In genomic region chr5:125139590-125139989, GRCh38 we compare ENCODE assay signal across 1 cellular context.
TF ChIP-seq lines count a peak whose summit lies in the region.

No MANE protein-coding gene starts in this region.

TF ChIP-seq in K562, 482 proteins besides CTCF, POLR2A, EP300 and RAD21 (continued from another document):
- no peak for TF ChIP-seq SFPQ (IDR thresholded peaks at IDR 0.05; ENCODE audit: low read depth, low read length)
- TF ChIP-seq MAFG (tag; conservative IDR thresholded peaks at IDR 0.05) = peak; percentile 56
- TF ChIP-seq HMG20A (CRISPR knock-in tag; conservative IDR thresholded peaks at IDR 0.05) = no peak
- TF ChIP-seq BRCA1 (IDR thresholded peaks at IDR 0.05) = no peak
- TF ChIP-seq BRCA1 (CRISPR knock-in tag; IDR thresholded peaks at IDR 0.05) = no peak
- no peak for TF ChIP-seq ZNF764 (CRISPR knock-in tag; IDR thresholded peaks at IDR 0.05; ENCODE audit: low read depth)
- no peak for TF ChIP-seq ZNF699 (CRISPR knock-in tag; IDR thresholded peaks at IDR 0.05; ENCODE audit: insufficient replicate concordance)
- no peak for TF ChIP-seq STAG1 (CRISPR knock-in tag; IDR thresholded peaks at IDR 0.05; ENCODE audit: borderline replicate concordance)
- no peak for TF ChIP-seq OTX1 (CRISPR knock-in tag; IDR thresholded peaks at IDR 0.05)
- no peak for TF ChIP-seq ZNF143 (CRISPR knock-in tag; IDR thresholded peaks at IDR 0.05)
- TF ChIP-seq CREB1 (IDR thresholded peaks at IDR 0.05) = no peak
- no peak for TF ChIP-seq CREB1 (CRISPR knock-in tag; IDR thresholded peaks at IDR 0.05)
- no peak for TF ChIP-seq ZNF311 (CRISPR knock-in tag; IDR thresholded peaks at IDR 0.05)
- TF ChIP-seq ZNF586 (CRISPR knock-in tag; conservative IDR thresholded peaks at IDR 0.05) = no peak
- TF ChIP-seq ZNF316 (IDR thresholded peaks at IDR 0.05) = peak; percentile 73; the same call in 1 of the 2 replicates
- peak; percentile 77 for TF ChIP-seq MAFK (IDR thresholded peaks at IDR 0.05; ENCODE audit: low read length)
- no peak for TF ChIP-seq E2F3 (CRISPR knock-in tag; IDR thresholded peaks at IDR 0.05)
- peak; percentile 54 for TF ChIP-seq C11orf30 (IDR thresholded peaks at IDR 0.05; ENCODE audit: low read depth)
- TF ChIP-seq MEIS2 (IDR thresholded peaks at IDR 0.05; ENCODE audit: partially characterized antibody) = no peak
- no peak for TF ChIP-seq GATA2 (CRISPR knock-in tag; IDR thresholded peaks at IDR 0.05)
- no peak for TF ChIP-seq HOMEZ (CRISPR knock-in tag; IDR thresholded peaks at IDR 0.05)
- TF ChIP-seq MAFF (IDR thresholded peaks at IDR 0.05; ENCODE audit: low read length) = peak; percentile 80
- no peak for TF ChIP-seq FOXP1 (CRISPR knock-in tag; IDR thresholded peaks at IDR 0.05)
